ENCODE assay signal across 16 cellular contexts in genomic region chr1:229879746-229880145, GRCh38.
DNase-seq lines count a peak whose midpoint lies in the region.
"Had no signal": no experiment of that assay in that cellular context is flagged by ENCODE, and none has a peak within 500 bp of the region (broad histone marks: within the 10 kb centered on the region; RNA-seq: fewer than 3 reads in every experiment).

No MANE protein-coding gene starts in this region.

- DNase-seq in Daoy (ENCODE audit: low read depth) (peak; percentile 20), astrocyte of the hippocampus (ENCODE audit: low read depth, low spot score) (peak; percentile 23), kidney tubule cell (ENCODE audit: low spot score) (peak; percentile 20), SHP77 (lab: John Stamatoyannopoulos, UW) (no peak), COLO829 (ENCODE audit: low spot score) (no peak)
- no peak for DNase-seq in NK-92 treated with Interleukin-12 subunit alpha and Interleukin-12 subunit beta, amount 100 ng/mL, for 24 hours (lab: John Stamatoyannopoulos, UW)
- DNase-seq: ACHN; CD4-positive, alpha-beta T cell; DMS79 treated with DMSO at 0.1 percent for 48 hours; GDM1; NCI-H1436 treated with DMSO at 0.1 percent for 48 hours; NCI-H2081 treated with DMSO at 0.1 percent for 48 hours; NCI-H69; PC-3 had no signal

- H3K9ac ChIP-seq in skeletal muscle tissue (ENCODE audit: low read depth in 1 of 3, low read length in 3 of 3), result no peak overlapping the region

- H3K27ac ChIP-seq in skeletal muscle tissue (ENCODE audit: low read depth, low read length), result peak overlapping the region; percentile 63
- H3K27ac ChIP-seq: HL-60 had no signal

- H3K4me3 ChIP-seq in skeletal muscle tissue (ENCODE audit: low read length in 3 of 3), result peak overlapping the region in 2 of 3 donors; percentile 27 to 46

- H3K36me3 ChIP-seq in skeletal muscle tissue (ENCODE audit: control insufficient read depth in 3 of 3, insufficient read depth in 3 of 3, low read length in 3 of 3), result no peaks in the 10 kb centered on the region

- H3K9me3 ChIP-seq in skeletal muscle tissue (ENCODE audit: control insufficient read depth in 3 of 3, low read length in 3 of 3), result no peaks in the 10 kb centered on the region

- H3K27me3 ChIP-seq in skeletal muscle tissue (ENCODE audit: control insufficient read depth in 3 of 3, insufficient read depth in 3 of 3, low read length in 3 of 3), result peaks cover 0 to 3% (median 0%) of the 10 kb centered on the region in 3 donors

- H3K4me1 ChIP-seq in skeletal muscle tissue (ENCODE audit: control insufficient read depth in 3 of 3, insufficient read depth in 3 of 3, low read length in 3 of 3), result peaks cover 35 to 70% (median 50%) of the 10 kb centered on the region in 3 donors

Comparison
In these comparisons a context has a peak if more than half of its experiments do, and no peak if none do; other contexts are left out.
1. DNase-seq: peak in Daoy (single experiment), astrocyte of the hippocampus (single experiment) and kidney tubule cell (single experiment); none in SHP77 (0 of 2), NK-92 treated with Interleukin-12 subunit alpha and Interleukin-12 subunit beta, amount 100 ng/mL, for 24 hours (single experiment) and COLO829 (single experiment).